8 cellular contexts compared by ENCODE assay signal in genomic region chr5:150484964-150485769, GRCh38. TPM values are rescaled to one million over a fixed set of nuclear protein-coding genes. Genes with fewer than 3 reads are reported as not detected.
DNase-seq lines count a peak whose midpoint lies in the region; ATAC-seq and TF ChIP-seq lines count a peak whose summit lies in the region.

No MANE protein-coding gene starts in this region.

- H3K4me1 Mint-ChIP-seq in activated CD4-positive, alpha-beta T cell treated with anti-CD3 and anti-CD28 coated beads, Interleukin-2, amount 10 ng/mL, durations not matched to agents 24 days and 14 days, result peaks cover 5% of the 10 kb centered on the region
- peaks cover 7% of the 10 kb centered on the region for H3K4me1 Mint-ChIP-seq in activated naive CD8-positive, alpha-beta T cell treated with anti-CD3 and anti-CD28 coated beads, Interleukin-2, amount 10 ng/mL, durations not matched to agents 7 days and 5 days

- ATAC-seq in activated naive CD8-positive, alpha-beta T cell treated with anti-CD3 and anti-CD28 coated beads, Interleukin-2, amount 10 ng/mL, durations not matched to agents 7 days and 5 days (ENCODE audit: low read depth), result no peak
- ATAC-seq in HG03045 (IDR thresholded peaks at IDR 0.05; ENCODE audit: unreplicated experiment), result no peak

- peaks cover 40% of the 10 kb centered on the region for H3K4me1 ChIP-seq in testis

- peak overlapping the region; percentile 92 to 98 for H3K4me3 ChIP-seq in testis

- H3K36me3 Mint-ChIP-seq in activated CD4-positive, alpha-beta T cell treated with anti-CD3 and anti-CD28 coated beads, Interleukin-2, amount 10 ng/mL, durations not matched to agents 24 days and 14 days (ENCODE audit: low read depth), result no peaks in the 10 kb centered on the region
- no peaks in the 10 kb centered on the region for H3K36me3 Mint-ChIP-seq in activated naive CD8-positive, alpha-beta T cell treated with anti-CD3 and anti-CD28 coated beads, Interleukin-2, amount 10 ng/mL, durations not matched to agents 7 days and 5 days

- no peak for TF ChIP-seq POLR2A in testis (IDR thresholded peaks at IDR 0.05)

- POLR2A ChIA-PET in activated naive CD8-positive, alpha-beta T cell treated with anti-CD3 and anti-CD28 coated beads, Interleukin-2, amount 10 ng/mL, durations not matched to agents 7 days and 5 days (lab: Charles Lee), result no interaction called here

- peak overlapping the region; percentile 71 for H3K4me3 Mint-ChIP-seq in activated CD4-positive, alpha-beta T cell treated with anti-CD3 and anti-CD28 coated beads, Interleukin-2, amount 10 ng/mL, durations not matched to agents 24 days and 14 days
- H3K4me3 Mint-ChIP-seq in activated naive CD8-positive, alpha-beta T cell treated with anti-CD3 and anti-CD28 coated beads, Interleukin-2, amount 10 ng/mL, durations not matched to agents 7 days and 5 days, result peak overlapping the region; percentile 62

- WGBS in testis, 2 donors, result 2 to 3% methylated on average over 21 to 33 of the region's 33 CpGs

- H3K9me3 ChIP-seq in testis, result no peaks in the 10 kb centered on the region

- no peak for DNase-seq in activated CD4-positive, alpha-beta T cell treated with anti-CD3 and anti-CD28 coated beads, Interleukin-2, amount 10 ng/mL, durations not matched to agents 24 days and 14 days
- DNase-seq in activated CD4-positive, alpha-beta T cell treated with anti-CD3 and anti-CD28 coated beads for 1 hour, result no peak
- DNase-seq in activated naive CD8-positive, alpha-beta T cell treated with anti-CD3 and anti-CD28 coated beads, Interleukin-2, amount 10 ng/mL, durations not matched to agents 7 days and 5 days, result peak; percentile 32
- DNase-seq in testis, result no peak
- DNase-seq in DMS79 treated with DMSO at 0.1 percent for 48 hours (lab: John Stamatoyannopoulos, UW), result no peak
- DNase-seq in D341Med (ENCODE audit: low spot score), result no peak

- peaks cover 25% of the 10 kb centered on the region for H3K27me3 Mint-ChIP-seq in activated CD4-positive, alpha-beta T cell treated with anti-CD3 and anti-CD28 coated beads, Interleukin-2, amount 10 ng/mL, durations not matched to agents 24 days and 14 days
- peaks cover 16% of the 10 kb centered on the region for H3K27me3 Mint-ChIP-seq in activated naive CD8-positive, alpha-beta T cell treated with anti-CD3 and anti-CD28 coated beads, Interleukin-2, amount 10 ng/mL, durations not matched to agents 7 days and 5 days

- no peaks in the 10 kb centered on the region for H3K9me3 Mint-ChIP-seq in activated CD4-positive, alpha-beta T cell treated with anti-CD3 and anti-CD28 coated beads, Interleukin-2, amount 10 ng/mL, durations not matched to agents 24 days and 14 days
- no peaks in the 10 kb centered on the region for H3K9me3 Mint-ChIP-seq in activated naive CD8-positive, alpha-beta T cell treated with anti-CD3 and anti-CD28 coated beads, Interleukin-2, amount 10 ng/mL, durations not matched to agents 7 days and 5 days

- H3K36me3 ChIP-seq in testis (ENCODE audit: low read depth, missing control alignments), result no peaks in the 10 kb centered on the region

- H3K27me3 ChIP-seq in layer of hippocampus (ENCODE audit: control insufficient read depth, insufficient read depth, low read length) (no peaks in the 10 kb centered on the region), testis (no peaks in the 10 kb centered on the region)

- peak overlapping the region; percentile 90 for H3K27ac ChIP-seq in layer of hippocampus (ENCODE audit: low read depth, low read length)
- peak overlapping the region; percentile 97 to 98 for H3K27ac ChIP-seq in testis

- no peak for TF ChIP-seq CTCF in testis (IDR thresholded peaks at IDR 0.05)

- intact Hi-C loops in activated CD4-positive, alpha-beta T cell treated with anti-CD3 and anti-CD28 coated beads, Interleukin-2, amount 10 ng/mL, durations not matched to agents 24 days and 14 days (cut with micrococcal nuclease), result no loop called here
- intact Hi-C loops in testis (cut with DNase I; ENCODE audit: low total_unique reads), result no loop called here

- H3K27ac Mint-ChIP-seq in activated CD4-positive, alpha-beta T cell treated with anti-CD3 and anti-CD28 coated beads, Interleukin-2, amount 10 ng/mL, durations not matched to agents 24 days and 14 days, result peak overlapping the region; percentile 16
- H3K27ac Mint-ChIP-seq in activated naive CD8-positive, alpha-beta T cell treated with anti-CD3 and anti-CD28 coated beads, Interleukin-2, amount 10 ng/mL, durations not matched to agents 7 days and 5 days, result peak overlapping the region; percentile 66

RNA-seq across cellular contexts. Expression of gene NDST1, which starts 22.8 kb away (rescaled TPM):
- total RNA-seq in activated CD4-positive, alpha-beta T cell treated with anti-CD3 and anti-CD28 coated beads, Interleukin-2, amount 10 ng/mL, durations not matched to agents 24 days and 14 days, result 2.8 and 3.9 TPM in 2 replicates
- 1 to 10 TPM; 1.0 to 1.9 TPM for total RNA-seq in activated naive CD8-positive, alpha-beta T cell treated with anti-CD3 and anti-CD28 coated beads, Interleukin-2, amount 10 ng/mL, durations not matched to agents 7 days and 5 days
- total RNA-seq in testis, result 100 to 1,000 TPM; 167 to 174 TPM
- 55.0 TPM for polyA plus RNA-seq in testis (ENCODE audit: insufficient read depth, low read depth, low replicate concordance)

RNA-seq across cellular contexts. Expression of gene RPS14, which starts 35.6 kb away (rescaled TPM):
- total RNA-seq in activated CD4-positive, alpha-beta T cell treated with anti-CD3 and anti-CD28 coated beads, Interleukin-2, amount 10 ng/mL, durations not matched to agents 24 days and 14 days, result 2,567 and 2,587 TPM in 2 replicates
- 1,000 to 10,000 TPM; 2,811 to 2,872 TPM for total RNA-seq in activated naive CD8-positive, alpha-beta T cell treated with anti-CD3 and anti-CD28 coated beads, Interleukin-2, amount 10 ng/mL, durations not matched to agents 7 days and 5 days
- total RNA-seq in testis, result 1,000 to 10,000 TPM in 1 of 2 donors, 100 to 1,000 TPM in 1; 781 to 1,273 TPM
- 1,234 TPM for polyA plus RNA-seq in testis (ENCODE audit: insufficient read depth, low read depth, low replicate concordance)

Comparison
In these comparisons a context has a peak if more than half of its experiments do, and no peak if none do; other contexts are left out.
1. RNA of gene NDST1, which starts 22.8 kb away (total RNA-seq): 167 to 174 TPM in testis; 2.8 to 3.9 TPM in activated CD4-positive, alpha-beta T cell treated with anti-CD3 and anti-CD28 coated beads, Interleukin-2, amount 10 ng/mL, durations not matched to agents 24 days and 14 days and 1.0 to 1.9 TPM in activated naive CD8-positive, alpha-beta T cell treated with anti-CD3 and anti-CD28 coated beads, Interleukin-2, amount 10 ng/mL, durations not matched to agents 7 days and 5 days; every median in the first group is over 10 times any median in the second.